ENCODE assay signal across 10 cellular contexts in the genomic region with DNA sequence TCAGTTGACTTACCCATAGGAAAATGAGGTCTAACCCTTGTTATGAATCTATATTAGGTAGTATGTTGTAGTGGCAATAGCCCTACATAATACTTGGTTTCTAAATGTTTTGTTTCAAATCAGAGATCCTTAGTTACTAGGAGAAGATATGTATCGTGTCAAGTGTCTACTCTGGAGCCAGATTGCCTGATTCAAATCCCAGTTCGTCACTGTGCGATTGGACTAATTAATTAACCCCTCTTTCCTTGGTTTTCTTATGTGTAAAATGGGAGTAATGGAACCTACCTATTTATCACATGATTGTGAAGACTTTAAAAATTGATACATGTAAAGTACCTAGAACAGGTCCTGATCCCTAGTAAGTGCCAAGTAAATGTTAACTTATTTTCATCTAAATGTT. TPM values are rescaled to one million over a fixed set of nuclear protein-coding genes. Genes with fewer than 3 reads are reported as not detected.
DNase-seq lines count a peak whose midpoint lies in the region; ATAC-seq, FAIRE-seq and TF ChIP-seq lines count a peak whose summit lies in the region.
"Had no signal": no experiment of that assay in that cellular context is flagged by ENCODE, and none has a peak within 500 bp of the region (broad histone marks: within the 10 kb centered on the region; RNA-seq: fewer than 3 reads in every experiment).

No MANE protein-coding gene starts in this region.

- DNase-seq in left ventricle myocardium inferior (no peak), left cardiac atrium (no peak), HepG2 (ENCODE audit: low spot score) (no peak), transverse colon (no peak), midbrain (lab: John Stamatoyannopoulos, UW) (no peak), NCI-H2029 treated with DMSO at 0.1 percent for 48 hours (lab: John Stamatoyannopoulos, UW) (no peak)
- DNase-seq: glutamatergic neuron had no signal

- H4K20me1 ChIP-seq in HepG2 (ENCODE audit: insufficient read depth, low read length): no peaks in the 10 kb centered on the region

- TF ChIP-seq RAD21 in HepG2 (CRISPR knock-in tag; IDR thresholded peaks at IDR 0.05): no peak

- H3K36me3 ChIP-seq in left ventricle myocardium inferior: peaks cover 39% of the 10 kb centered on the region
- H3K36me3 ChIP-seq in HepG2 (replicated peaks in 1 of 2; ENCODE audit: control insufficient read depth in 1 of 2, insufficient read depth in 2 of 2, low read length in 2 of 2): peaks cover 3 to 20% of the 10 kb centered on the region in 2 experiments
- peaks cover 0 to 24% (median 12%) of the 10 kb centered on the region in 4 donors for H3K36me3 ChIP-seq in transverse colon

- peaks cover 18% of the 10 kb centered on the region for H3K79me2 ChIP-seq in HepG2 (ENCODE audit: insufficient read depth, low read length)

- TF ChIP-seq EP300 in HepG2 (IDR thresholded peaks at IDR 0.05; ENCODE audit: low read depth in 2 of 2, low read length in 2 of 2) (no peak), HepG2 (CRISPR knock-in tag; IDR thresholded peaks at IDR 0.05; ENCODE audit: borderline replicate concordance) (no peak), transverse colon (IDR thresholded peaks at IDR 0.05; ENCODE audit: low read depth) (no peak)

- H3K27me3 ChIP-seq in left ventricle myocardium inferior (ENCODE audit: low read depth) (no peaks in the 10 kb centered on the region), HepG2 (ENCODE audit: control insufficient read depth in 1 of 2, insufficient read depth in 2 of 2, low read length in 2 of 2) (no peaks in the 10 kb centered on the region; a peak in 1 of 5 replicates), transverse colon (no peaks in the 10 kb centered on the region)
- H3K27me3 ChIP-seq: vagina had no signal

- FAIRE-seq in HepG2 (lab: Jason Lieb, UNC): no peak

- peak overlapping the region; percentile 81 for H3K4me2 ChIP-seq in HepG2 (ENCODE audit: low read depth, low read length)

- TF ChIP-seq POLR2A in HepG2 (IDR thresholded peaks at IDR 0.05; ENCODE audit: insufficient read depth in 1 of 2, low read depth in 2 of 2, low read length in 2 of 2): no peak
- TF ChIP-seq POLR2A in transverse colon (IDR thresholded peaks at IDR 0.05): no peak

- no peak overlapping the region for H3K27ac ChIP-seq in left ventricle myocardium inferior (replicated peaks)
- H3K27ac ChIP-seq in HepG2 (ENCODE audit: extremely low read length, insufficient read depth, low read length): peak overlapping the region; percentile 94
- H3K27ac ChIP-seq in transverse colon: peak overlapping the region; percentile 90 to 99 (median 94)
- H3K27ac ChIP-seq: vagina had no signal

- peak overlapping the region; percentile 95 for H3K27ac Mint-ChIP-seq in activated T-helper 17 cell treated with anti-CD3 and anti-CD28 coated beads, Interleukin-2, amount 50 U/mL, for 72 hours

- in situ Hi-C loops in HepG2 (cut with HindIII; ENCODE audit: extremely low pct_ligation_motif_present, low pct_unique_long_range_greater_than_20kb): no loop called here
- in situ Hi-C loops in transverse colon (cut with MboI; ENCODE audit: low pct_ligation_motif_present in 1 of 4, low pct_unique_long_range_greater_than_20kb in 1 of 4, low sequenced_read_pairs in 3 of 4): no loop called here

- POLR2A ChIA-PET in HepG2 (lab: Yijun Ruan, JAX): interaction anchor here (1.3 to 2.0 kb wide), 2 partner anchors 18 to 34 kb away, joined by 4 to 7 read pairs; partner anchors contain the start of gene CSRNP2

- no TSS peak for BruUV-seq in HepG2 (replicated peaks; lab: Mats Ljungman, UMichigan)

- peak overlapping the region; percentile 98 for H3K4me3 Mint-ChIP-seq in activated T-helper 17 cell treated with anti-CD3 and anti-CD28 coated beads, Interleukin-2, amount 50 U/mL, for 72 hours

- no peak overlapping the region for H2AFZ ChIP-seq in HepG2 (ENCODE audit: low read length)

- H3K36me3 Mint-ChIP-seq in activated T-helper 17 cell treated with anti-CD3 and anti-CD28 coated beads, Interleukin-2, amount 50 U/mL, for 72 hours (ENCODE audit: low read depth): peaks cover 63% of the 10 kb centered on the region

- no peaks in the 10 kb centered on the region for H3K9me3 Mint-ChIP-seq in activated T-helper 17 cell treated with anti-CD3 and anti-CD28 coated beads, Interleukin-2, amount 50 U/mL, for 72 hours

- CTCF ChIA-PET in HepG2 (lab: Yijun Ruan, JAX; ENCODE audit: low intra/inter-chr PET ratio, low total read pairs): no interaction called here

- H3K4me1 ChIP-seq in left ventricle myocardium inferior: peaks cover 33% of the 10 kb centered on the region
- peaks cover 22% of the 10 kb centered on the region for H3K4me1 ChIP-seq in HepG2 (ENCODE audit: insufficient read depth, low read length)
- H3K4me1 ChIP-seq in transverse colon: peaks cover 10 to 25% (median 19%) of the 10 kb centered on the region in 4 donors

- intact Hi-C loops in left ventricle myocardium inferior (cut with micrococcal nuclease) (no loop called here), left cardiac atrium (cut with DNase I) (no loop called here), HepG2 (cut with micrococcal nuclease; ENCODE audit: unreplicated experiment) (loop anchor here (10.0 kb wide), 1 partner anchor 195 kb away; no protein-coding TSS in a partner anchor), transverse colon (cut with DNase I; ENCODE audit: low total_unique reads) (no loop called here)

- TF ChIP-seq CTCF in left ventricle myocardium inferior (IDR thresholded peaks at IDR 0.05; ENCODE audit: borderline replicate concordance) (no peak), HepG2 (CRISPR knock-in tag; IDR thresholded peaks at IDR 0.05) (no peak), transverse colon (IDR thresholded peaks at IDR 0.05) (no peak)

- H3K4me1 Mint-ChIP-seq in activated T-helper 17 cell treated with anti-CD3 and anti-CD28 coated beads, Interleukin-2, amount 50 U/mL, for 72 hours: peaks cover 16% of the 10 kb centered on the region

- H3K4me3 ChIP-seq in left ventricle myocardium inferior: peak overlapping the region; percentile 89
- H3K4me3 ChIP-seq in HepG2 (replicated peaks in 1 of 3; ENCODE audit: insufficient read depth in 1 of 3, low read depth in 2 of 3, low read length in 3 of 3): peak overlapping the region; percentile 75 to 86 (median 81); a peak in 5 of 6 replicates
- peak overlapping the region in 3 of 4 donors; percentile 64 to 96 (median 96) for H3K4me3 ChIP-seq in transverse colon

- ATAC-seq in left cardiac atrium (no peak), HepG2 (no peak), HG02610 (IDR thresholded peaks at IDR 0.05; ENCODE audit: unreplicated experiment) (no peak)
- no peak for ATAC-seq in activated T-helper 17 cell treated with anti-CD3 and anti-CD28 coated beads, Interleukin-2, amount 50 U/mL, for 72 hours (replicated peaks)

- H3K27me3 Mint-ChIP-seq in activated T-helper 17 cell treated with anti-CD3 and anti-CD28 coated beads, Interleukin-2, amount 50 U/mL, for 72 hours: no peaks in the 10 kb centered on the region

- no peaks in the 10 kb centered on the region for H3K9me3 ChIP-seq in left ventricle myocardium inferior (replicated peaks)
- no peaks in the 10 kb centered on the region for H3K9me3 ChIP-seq in HepG2 (ENCODE audit: low read length)
- no peaks in the 10 kb centered on the region for H3K9me3 ChIP-seq in transverse colon
- H3K9me3 ChIP-seq: vagina had no signal

- peak overlapping the region; percentile 89 for H3K9ac ChIP-seq in HepG2 (ENCODE audit: insufficient read depth, low read depth, low read length)

- WGBS in HepG2 (ENCODE audit: low lambda C conversion rate): 84% methylated on average over 3 of the region's 3 CpGs
- WGBS in transverse colon (ENCODE audit: low coverage in 1 of 2), 2 donors: 27 to 51% methylated on average over 3 of the region's 3 CpGs

RNA-seq across cellular contexts. Expression of gene LETMD1, which starts 1.4 kb away (rescaled TPM):
- 20.6 TPM for total RNA-seq in left ventricle myocardium inferior
- total RNA-seq in left cardiac atrium: 10 to 100 TPM; 23.7 to 26.7 TPM
- total RNA-seq in activated T-helper 17 cell treated with anti-CD3 and anti-CD28 coated beads, Interleukin-2, amount 50 U/mL, for 72 hours: 10 to 100 TPM; 74.8 to 90.2 TPM
- 31.3 and 43.3 TPM in 2 replicates for total RNA-seq in HepG2 (2016; rRNA removed; fragmentation: Illumina TruSeq; extraction: Trizol)
- total RNA-seq in HepG2 (2016; cell fraction: cytosol; rRNA removed; fragmentation: Illumina TruSeq; extraction: Trizol; ENCODE audit: low read depth): 38.9 and 41.9 TPM in 2 replicates
- 30.1 and 43.5 TPM in 2 replicates for total RNA-seq in HepG2 (2016; cell fraction: insoluble cytoplasmic fraction; rRNA removed; fragmentation: Illumina TruSeq; extraction: Trizol)
- 40.9 and 47.5 TPM in 2 replicates for total RNA-seq in HepG2 (2016; cell fraction: membrane; rRNA removed; fragmentation: Illumina TruSeq; extraction: Trizol)
- 60.1 and 72.7 TPM in 2 replicates for total RNA-seq in HepG2 (2016; cell fraction: nucleus; rRNA removed; fragmentation: Illumina TruSeq; extraction: Trizol)
- polyA plus RNA-seq in HepG2 (2011; rRNA removed): 81.5 and 87.7 TPM in 2 replicates
- 67.1 and 81.9 TPM in 2 replicates for polyA plus RNA-seq in HepG2 (2011; cell fraction: cytosol; rRNA removed)
- polyA plus RNA-seq in HepG2 (2011; cell fraction: nucleus; rRNA removed): 87.7 and 105 TPM in 2 replicates
- 69.6 and 72.9 TPM in 2 replicates for polyA plus RNA-seq in HepG2 (2012)
- 16.7 and 17.0 TPM in 2 replicates for polyA plus RNA-seq in HepG2 (2016; cell fraction: cytosol; fragmentation: Illumina TruSeq; extraction: Trizol; ENCODE audit: low read depth)
- 35.1 and 35.4 TPM in 2 replicates for polyA plus RNA-seq in HepG2 (2016; cell fraction: insoluble cytoplasmic fraction; fragmentation: Illumina TruSeq; extraction: Trizol; ENCODE audit: low read depth)
- 34.3 and 34.9 TPM in 2 replicates for polyA plus RNA-seq in HepG2 (2016; cell fraction: membrane; fragmentation: Illumina TruSeq; extraction: Trizol; ENCODE audit: low read depth)
- 140 and 146 TPM in 2 replicates for polyA plus RNA-seq in HepG2 (2016; cell fraction: nucleus; fragmentation: Illumina TruSeq; extraction: Trizol; ENCODE audit: insufficient read depth, low read depth)
- polyA minus RNA-seq in HepG2 (2011; rRNA and poly(A)+ RNA removed; ENCODE audit: low replicate concordance): 91.2 and 186 TPM in 2 replicates
- 27.8 and 37.3 TPM in 2 replicates for polyA minus RNA-seq in HepG2 (2011; cell fraction: cytosol; rRNA and poly(A)+ RNA removed)
- polyA minus RNA-seq in HepG2 (2011; cell fraction: nucleus; rRNA and poly(A)+ RNA removed): 53.9 and 66.5 TPM in 2 replicates
- 100 to 1,000 TPM in 1 of 4 donors, 10 to 100 TPM in 3; 45.3 to 109 (median 88.9) TPM for total RNA-seq in transverse colon

RNA-seq across cellular contexts. Expression of gene SLC11A2, which starts 23.3 kb away (rescaled TPM):
- total RNA-seq in left ventricle myocardium inferior (25.1 TPM), left cardiac atrium (10 to 100 TPM; 47.7 to 56.9 TPM), HepG2 (2016; rRNA removed; fragmentation: Illumina TruSeq; extraction: Trizol) (46.0 and 71.7 TPM in 2 replicates), transverse colon (10 to 100 TPM in 3 of 4 donors, 1 to 10 TPM in 1; 9.7 to 48.7 (median 42.5) TPM)
- total RNA-seq in activated T-helper 17 cell treated with anti-CD3 and anti-CD28 coated beads, Interleukin-2, amount 50 U/mL, for 72 hours: 10 to 100 TPM; 51.8 to 56.3 TPM
- total RNA-seq in HepG2 (2016; cell fraction: cytosol; rRNA removed; fragmentation: Illumina TruSeq; extraction: Trizol; ENCODE audit: low read depth): 12.8 and 15.2 TPM in 2 replicates
- 46.0 and 72.7 TPM in 2 replicates for total RNA-seq in HepG2 (2016; cell fraction: insoluble cytoplasmic fraction; rRNA removed; fragmentation: Illumina TruSeq; extraction: Trizol)
- total RNA-seq in HepG2 (2016; cell fraction: membrane; rRNA removed; fragmentation: Illumina TruSeq; extraction: Trizol): 27.2 and 30.1 TPM in 2 replicates
- total RNA-seq in HepG2 (2016; cell fraction: nucleus; rRNA removed; fragmentation: Illumina TruSeq; extraction: Trizol): 88.4 and 99.6 TPM in 2 replicates
- 69.0 and 77.0 TPM in 2 replicates for polyA plus RNA-seq in HepG2 (2011; rRNA removed)
- polyA plus RNA-seq in HepG2 (2011; cell fraction: cytosol; rRNA removed): 49.4 and 74.9 TPM in 2 replicates
- polyA plus RNA-seq in HepG2 (2011; cell fraction: nucleus; rRNA removed): 104 and 109 TPM in 2 replicates
- polyA plus RNA-seq in HepG2 (2012): 45.2 and 67.1 TPM in 2 replicates
- polyA plus RNA-seq in HepG2 (2016; cell fraction: cytosol; fragmentation: Illumina TruSeq; extraction: Trizol; ENCODE audit: low read depth): 4.6 and 4.8 TPM in 2 replicates
- polyA plus RNA-seq in HepG2 (2016; cell fraction: insoluble cytoplasmic fraction; fragmentation: Illumina TruSeq; extraction: Trizol; ENCODE audit: low read depth): 28.1 and 31.7 TPM in 2 replicates
- polyA plus RNA-seq in HepG2 (2016; cell fraction: membrane; fragmentation: Illumina TruSeq; extraction: Trizol; ENCODE audit: low read depth): 11.2 and 12.2 TPM in 2 replicates
- polyA plus RNA-seq in HepG2 (2016; cell fraction: nucleus; fragmentation: Illumina TruSeq; extraction: Trizol; ENCODE audit: insufficient read depth, low read depth): 95.3 and 96.3 TPM in 2 replicates
- polyA minus RNA-seq in HepG2 (2011; rRNA and poly(A)+ RNA removed; ENCODE audit: low replicate concordance): 122 and 227 TPM in 2 replicates
- 58.3 and 68.0 TPM in 2 replicates for polyA minus RNA-seq in HepG2 (2011; cell fraction: cytosol; rRNA and poly(A)+ RNA removed)
- polyA minus RNA-seq in HepG2 (2011; cell fraction: nucleus; rRNA and poly(A)+ RNA removed): 136 and 147 TPM in 2 replicates

RNA-seq across cellular contexts. Expression of gene CSRNP2, which starts 33.9 kb away (rescaled TPM):
- total RNA-seq in left ventricle myocardium inferior: 21.8 TPM
- total RNA-seq in left cardiac atrium: 10 to 100 TPM; 18.9 to 22.6 TPM
- 10 to 100 TPM; 14.4 to 16.1 TPM for total RNA-seq in activated T-helper 17 cell treated with anti-CD3 and anti-CD28 coated beads, Interleukin-2, amount 50 U/mL, for 72 hours
- 4.8 and 5.4 TPM in 2 replicates for total RNA-seq in HepG2 (2016; rRNA removed; fragmentation: Illumina TruSeq; extraction: Trizol)
- total RNA-seq in HepG2 (2016; cell fraction: cytosol; rRNA removed; fragmentation: Illumina TruSeq; extraction: Trizol; ENCODE audit: low read depth): 2.2 and 2.5 TPM in 2 replicates
- 4.9 and 5.0 TPM in 2 replicates for total RNA-seq in HepG2 (2016; cell fraction: insoluble cytoplasmic fraction; rRNA removed; fragmentation: Illumina TruSeq; extraction: Trizol)
- total RNA-seq in HepG2 (2016; cell fraction: membrane; rRNA removed; fragmentation: Illumina TruSeq; extraction: Trizol): 4.9 and 5.0 TPM in 2 replicates
- total RNA-seq in HepG2 (2016; cell fraction: nucleus; rRNA removed; fragmentation: Illumina TruSeq; extraction: Trizol): 4.3 and 4.8 TPM in 2 replicates
- 7.3 and 7.5 TPM in 2 replicates for polyA plus RNA-seq in HepG2 (2011; rRNA removed)
- 4.0 and 5.0 TPM in 2 replicates for polyA plus RNA-seq in HepG2 (2011; cell fraction: cytosol; rRNA removed)
- polyA plus RNA-seq in HepG2 (2011; cell fraction: nucleus; rRNA removed): 6.5 and 9.9 TPM in 2 replicates
- 4.8 and 6.4 TPM in 2 replicates for polyA plus RNA-seq in HepG2 (2012)
- polyA plus RNA-seq in HepG2 (2016; cell fraction: cytosol; fragmentation: Illumina TruSeq; extraction: Trizol; ENCODE audit: low read depth): 0.69 and 1.1 TPM in 2 replicates
- 5.5 TPM in 2 replicates for polyA plus RNA-seq in HepG2 (2016; cell fraction: insoluble cytoplasmic fraction; fragmentation: Illumina TruSeq; extraction: Trizol; ENCODE audit: low read depth)
- polyA plus RNA-seq in HepG2 (2016; cell fraction: membrane; fragmentation: Illumina TruSeq; extraction: Trizol; ENCODE audit: low read depth): 2.9 and 3.9 TPM in 2 replicates
- 12.1 and 14.0 TPM in 2 replicates for polyA plus RNA-seq in HepG2 (2016; cell fraction: nucleus; fragmentation: Illumina TruSeq; extraction: Trizol; ENCODE audit: insufficient read depth, low read depth)
- polyA minus RNA-seq in HepG2 (2011; rRNA and poly(A)+ RNA removed; ENCODE audit: low replicate concordance): 8.0 and 14.3 TPM in 2 replicates
- 4.0 and 7.0 TPM in 2 replicates for polyA minus RNA-seq in HepG2 (2011; cell fraction: cytosol; rRNA and poly(A)+ RNA removed)
- polyA minus RNA-seq in HepG2 (2011; cell fraction: nucleus; rRNA and poly(A)+ RNA removed): 7.2 and 7.6 TPM in 2 replicates
- total RNA-seq in transverse colon: 10 to 100 TPM; 14.3 to 69.6 (median 25.5) TPM
